ENCODE assay signal across 11 cellular contexts in the genomic region with DNA sequence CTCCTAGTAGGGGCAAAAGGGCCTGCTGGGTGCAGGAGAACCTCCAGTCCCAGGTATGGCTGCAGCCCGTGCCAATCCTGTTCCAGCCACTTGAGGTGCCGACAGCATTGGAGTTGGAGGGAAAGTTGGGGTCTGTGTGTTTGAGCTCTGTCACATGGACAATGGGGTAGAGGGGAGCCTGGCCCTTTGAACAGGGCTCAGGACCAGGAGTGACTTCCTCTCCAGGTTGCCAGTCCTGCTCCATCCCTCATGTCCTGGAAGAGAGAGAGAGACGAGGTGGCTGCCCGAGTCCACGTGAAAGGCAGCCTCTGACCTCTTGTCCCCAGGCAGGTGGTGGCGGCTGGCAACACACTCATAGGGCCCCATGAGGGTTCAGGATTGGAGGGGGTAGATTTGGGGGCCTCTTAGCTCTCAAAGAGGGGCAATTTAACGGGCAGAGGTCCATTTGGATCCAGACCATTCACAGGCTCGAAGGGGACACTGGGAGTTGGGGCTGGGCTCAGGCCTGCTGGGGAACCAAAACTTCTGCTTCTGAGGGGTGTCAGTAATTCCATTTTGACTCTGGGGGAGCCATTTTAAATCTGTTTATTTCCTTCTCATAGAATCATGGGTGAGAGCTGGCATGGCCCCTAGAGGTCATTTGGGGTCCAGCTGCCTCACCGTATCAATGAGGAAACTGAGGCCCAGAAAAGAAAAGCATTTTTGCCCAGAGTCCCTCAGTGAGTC. TPM values are rescaled to one million over a fixed set of nuclear protein-coding genes. Genes with fewer than 3 reads are reported as not detected.
DNase-seq lines count a peak whose midpoint lies in the region; ATAC-seq and TF ChIP-seq lines count a peak whose summit lies in the region.
"Had no signal": no experiment of that assay in that cellular context is flagged by ENCODE, and none has a peak within 500 bp of the region (broad histone marks: within the 10 kb centered on the region; RNA-seq: fewer than 3 reads in every experiment).

No MANE protein-coding gene starts in this region.

- peaks cover under 1% of the 10 kb centered on the region for H3K36me3 Mint-ChIP-seq in activated T-cell treated with anti-CD3 and anti-CD28 coated beads, Interleukin-2, amount 50 U/mL, for 4 hours (ENCODE audit: insufficient read depth)
- H3K36me3 Mint-ChIP-seq in WTC11: no peaks in the 10 kb centered on the region

- no peak for DNase-seq in activated T-cell treated with anti-CD3 and anti-CD28 coated beads, Interleukin-2, amount 50 U/mL, for 4 hours
- DNase-seq in activated T-cell treated with anti-CD3 and anti-CD28 coated beads, Interleukin-2, amount 50 U/mL, for 1 hour: no peak
- DNase-seq in WTC11 (ENCODE audit: low spot score): no peak
- DNase-seq in tibial artery: peak; percentile 12 to 56
- DNase-seq in RPMI8226: no peak
- DNase-seq in MV-4-11 (lab: John Stamatoyannopoulos, UW): no peak
- no peak for DNase-seq in NOMO-1 treated with dmso at 0.1 percent for 144 hours (lab: John Stamatoyannopoulos, UW; ENCODE audit: unreplicated experiment)
- DNase-seq: effector CD8-positive, alpha-beta T cell had no signal

- no peak for ATAC-seq in activated T-cell treated with anti-CD3 and anti-CD28 coated beads, Interleukin-2, amount 50 U/mL, for 4 hours
- ATAC-seq in WTC11: no peak

- TF ChIP-seq CTCF in WTC11 (IDR thresholded peaks at IDR 0.05) (no peak), tibial artery (IDR thresholded peaks at IDR 0.05) (no peak)

- no peaks in the 10 kb centered on the region for H3K27me3 Mint-ChIP-seq in activated T-cell treated with anti-CD3 and anti-CD28 coated beads, Interleukin-2, amount 50 U/mL, for 4 hours (ENCODE audit: low read depth)
- 0 out of 2 replicates have a peak, but pooled peaks cover under 1% of the 10 kb centered on the region for H3K27me3 Mint-ChIP-seq in WTC11 (ENCODE audit: low read depth)

- H3K4me1 Mint-ChIP-seq in activated T-cell treated with anti-CD3 and anti-CD28 coated beads, Interleukin-2, amount 50 U/mL, for 4 hours (ENCODE audit: low read depth): peaks cover 91% of the 10 kb centered on the region
- peaks cover 15% of the 10 kb centered on the region for H3K4me1 Mint-ChIP-seq in WTC11

- H3K4me1 ChIP-seq in tibial artery: peaks cover 0 to 49% (median 29%) of the 10 kb centered on the region in 4 donors

- no peaks in the 10 kb centered on the region for H3K9me3 ChIP-seq in tibial artery

- CTCF ChIA-PET in WTC11 (lab: Charles Lee): interaction anchor here (0.8 to 14.0 kb wide), 8 partner anchors 8 to 200 kb away, joined by 3 to 271 read pairs (median 4); no protein-coding TSS in a partner anchor

- 0 out of 2 replicates have a peak overlapping the region, but pooled peaks have one; percentile 21 for H3K27ac Mint-ChIP-seq in WTC11

- H3K4me3 ChIP-seq in tibial artery: no peak overlapping the region
- H3K4me3 ChIP-seq: GM23248, skin epidermis had no signal

- POLR2A ChIA-PET in WTC11 (lab: Charles Lee): interaction anchor here (0.7 kb wide), 1 partner anchor 37 kb away, joined by 3 read pairs; no protein-coding TSS in a partner anchor

- H3K36me3 ChIP-seq in tibial artery: no peaks in the 10 kb centered on the region

- no peaks in the 10 kb centered on the region for H3K9me3 Mint-ChIP-seq in activated T-cell treated with anti-CD3 and anti-CD28 coated beads, Interleukin-2, amount 50 U/mL, for 4 hours
- no peaks in the 10 kb centered on the region for H3K9me3 Mint-ChIP-seq in WTC11

- intact Hi-C loops in tibial artery (cut with DNase I; ENCODE audit: low total_unique reads): no loop called here

- H3K27ac ChIP-seq in layer of hippocampus (ENCODE audit: low read depth, low read length) (peak overlapping the region; percentile 62), tibial artery (peak overlapping the region; percentile 42 to 64)
- H3K27ac ChIP-seq: GM23248 had no signal

- H3K27me3 ChIP-seq in layer of hippocampus (ENCODE audit: control insufficient read depth, insufficient read depth, low read length) (no peaks in the 10 kb centered on the region), tibial artery (no peaks in the 10 kb centered on the region)

- peak overlapping the region; percentile 33 for H3K4me3 Mint-ChIP-seq in activated T-cell treated with anti-CD3 and anti-CD28 coated beads, Interleukin-2, amount 50 U/mL, for 4 hours
- H3K4me3 Mint-ChIP-seq in WTC11: no peak overlapping the region

TF ChIP-seq in WTC11, 78 proteins besides CTCF, POLR2A, EP300 and RAD21:
- TF ChIP-seq ZNF512 (CRISPR knock-in tag; IDR thresholded peaks at IDR 0.05; ENCODE audit: borderline replicate concordance): no peak
- no peak for TF ChIP-seq TEAD1 (CRISPR knock-in tag; IDR thresholded peaks at IDR 0.05)

RNA-seq across cellular contexts. Expression of gene ADORA2A, which starts 4.1 kb away (rescaled TPM):
- total RNA-seq in activated T-cell treated with anti-CD3 and anti-CD28 coated beads, Interleukin-2, amount 50 U/mL, for 4 hours: 10 to 100 TPM; 44.6 to 57.1 (median 51.1) TPM
- total RNA-seq in WTC11 (2021): 7.0 to 8.1 TPM (median 7.6 TPM) in 3 replicates

Comparison
In these comparisons a context has a peak if more than half of its experiments do, and no peak if none do; other contexts are left out.
1. DNase-seq: peak in tibial artery (2 of 2); none in activated T-cell treated with anti-CD3 and anti-CD28 coated beads, Interleukin-2, amount 50 U/mL, for 4 hours (single experiment), activated T-cell treated with anti-CD3 and anti-CD28 coated beads, Interleukin-2, amount 50 U/mL, for 1 hour (single experiment), WTC11 (single experiment), RPMI8226 (single experiment), MV-4-11 (single experiment) and NOMO-1 treated with dmso at 0.1 percent for 144 hours (single experiment).